Comparison of ENCODE assay signal across 22 cellular contexts in genomic region chr16:64700628-64701027, GRCh38.
DNase-seq lines count a peak whose midpoint lies in the region; ATAC-seq and TF ChIP-seq lines count a peak whose summit lies in the region.
"Had no signal": no experiment of that assay in that cellular context is flagged by ENCODE, and none has a peak within 500 bp of the region (broad histone marks: within the 10 kb centered on the region; RNA-seq: fewer than 3 reads in every experiment).

No MANE protein-coding gene starts in this region.

- no peak overlapping the region for H3K4ac ChIP-seq in mesenchymal stem cell (ENCODE audit: low read depth in 1 of 2, low read length in 2 of 2)

- H3K18ac ChIP-seq in mesenchymal stem cell (ENCODE audit: low read depth in 1 of 2, low read length in 2 of 2) = peak overlapping the region; percentile 18 to 60

- H2BK12ac ChIP-seq in mesenchymal stem cell (ENCODE audit: low read length in 2 of 2) = peak overlapping the region in 1 of 2 experiments; percentile 45

- H3K14ac ChIP-seq in mesenchymal stem cell (ENCODE audit: low read length in 2 of 2) = peak overlapping the region in 1 of 2 experiments; percentile 62

- H3K36me3 ChIP-seq in mesenchymal stem cell (ENCODE audit: control insufficient read depth in 1 of 2, insufficient read depth in 2 of 2, low read depth in 1 of 2, low read length in 2 of 2) (no peaks in the 10 kb centered on the region), spleen (no peaks in the 10 kb centered on the region), heart right ventricle (no peaks in the 10 kb centered on the region)
- H3K36me3 ChIP-seq: BE2C; BLaER1 treated with 17β-estradiol and CSF1 and Interleukin-3, amounts not matched to agents 10 nM and 100 nM had no signal

- TF ChIP-seq CTCF in foreskin keratinocyte (conservative IDR thresholded peaks at IDR 0.05) = no peak
- TF ChIP-seq CTCF in spleen (IDR thresholded peaks at IDR 0.05 in 8 of 11, conservative IDR thresholded peaks at IDR 0.05 in 3 of 11) = no peak
- no peak for TF ChIP-seq CTCF in heart right ventricle (IDR thresholded peaks at IDR 0.05)

- H3K9me3 ChIP-seq in mesenchymal stem cell (ENCODE audit: control insufficient read depth, low read length) = no peaks in the 10 kb centered on the region
- peaks cover 0 to 22% (median 5%) of the 10 kb centered on the region in 8 donors for H3K9me3 ChIP-seq in spleen
- peaks cover 0 to 6% (median 0%) of the 10 kb centered on the region in 11 donors for H3K9me3 ChIP-seq in heart right ventricle
- H3K9me3 ChIP-seq: BE2C; BLaER1 treated with 17β-estradiol and CSF1 and Interleukin-3, amounts not matched to agents 10 nM and 100 nM had no signal

- no peak overlapping the region for H4K8ac ChIP-seq in mesenchymal stem cell (ENCODE audit: low read length)

- H2AFZ ChIP-seq in mesenchymal stem cell (ENCODE audit: low read depth, low read length) = no peak overlapping the region
- H2AFZ ChIP-seq: GM23248 had no signal

- no peaks in the 10 kb centered on the region for H3K79me1 ChIP-seq in mesenchymal stem cell (replicated peaks; ENCODE audit: low read length, poor library complexity, severe bottlenecking)

- no peak overlapping the region for H2AK5ac ChIP-seq in mesenchymal stem cell (ENCODE audit: low read length, severe bottlenecking)

- H3K4me3 ChIP-seq in mesenchymal stem cell (ENCODE audit: insufficient read depth in 1 of 2, low read depth in 1 of 2, low read length in 2 of 2) = no peak overlapping the region
- no peak overlapping the region for H3K4me3 ChIP-seq in spleen
- H3K4me3 ChIP-seq in heart right ventricle = no peak overlapping the region
- H3K4me3 ChIP-seq: A549; BLaER1 treated with 17β-estradiol and CSF1 and Interleukin-3, amounts not matched to agents 10 nM and 100 nM; GM12878; GM23248 had no signal

- no peak for DNase-seq in foreskin keratinocyte
- no peak for DNase-seq in mesenchymal stem cell
- DNase-seq in spleen = peak; percentile 64
- DNase-seq in heart right ventricle = no peak
- DNase-seq in islet precursor cell = no peak
- DNase-seq in NCI-H146 treated with DMSO at 0.1 percent for 48 hours (lab: John Stamatoyannopoulos, UW; ENCODE audit: unreplicated experiment) = no peak
- DNase-seq: 8988T; ACHN; AML-193; BE2C; CD4-positive, alpha-beta T cell; CD8-positive, alpha-beta memory T cell; DMS 273 treated with DMSO at 0.1 percent for 48 hours; DMS79; EL; GDM1; GM23248; H7; HCEC 1CT had no signal

- intact Hi-C loops in spleen (cut with DNase I; ENCODE audit: low total_unique reads) = no loop called here
- intact Hi-C loops in heart right ventricle (cut with DNase I) = no loop called here

- no peak overlapping the region for H2BK5ac ChIP-seq in mesenchymal stem cell (ENCODE audit: low read depth, low read length, poor library complexity, severe bottlenecking)

- H3K9ac ChIP-seq in mesenchymal stem cell (ENCODE audit: low read length) = no peak overlapping the region
- H3K9ac ChIP-seq: BLaER1 treated with 17β-estradiol and CSF1 and Interleukin-3, amounts not matched to agents 10 nM and 100 nM; GM23248 had no signal

- H3K23ac ChIP-seq in mesenchymal stem cell (ENCODE audit: low read length in 2 of 2) = no peak overlapping the region

- no peak for TF ChIP-seq POLR2A in spleen (IDR thresholded peaks at IDR 0.05)

- no peak overlapping the region for H3K4me2 ChIP-seq in mesenchymal stem cell (ENCODE audit: low read length, poor library complexity, severe bottlenecking)
- H3K4me2 ChIP-seq: A549; BLaER1 treated with 17β-estradiol and CSF1 and Interleukin-3, amounts not matched to agents 10 nM and 100 nM had no signal

- WGBS in mesenchymal stem cell = 93% methylated on average over 3 of the region's 3 CpGs
- 55 to 88% (median 83%) methylated on average over 3 of the region's 3 CpGs for whole genome bisulfite sequencing in spleen, 5 donors
- 89 to 92% methylated on average over 3 of the region's 3 CpGs for WGBS in heart right ventricle, 2 donors

- H2BK15ac ChIP-seq in mesenchymal stem cell (ENCODE audit: low read depth, poor library complexity, severe bottlenecking) = no peak overlapping the region

- no peaks in the 10 kb centered on the region for H3K27me3 ChIP-seq in foreskin keratinocyte
- no peaks in the 10 kb centered on the region for H3K27me3 ChIP-seq in mesenchymal stem cell (ENCODE audit: control insufficient read depth in 1 of 2, insufficient read depth in 1 of 2, low read length in 2 of 2)
- H3K27me3 ChIP-seq in spleen (replicated peaks in 1 of 7) = no peaks in the 10 kb centered on the region
- no peaks in the 10 kb centered on the region for H3K27me3 ChIP-seq in heart right ventricle
- H3K27me3 ChIP-seq: BE2C; BLaER1 treated with 17β-estradiol and CSF1 and Interleukin-3, amounts not matched to agents 10 nM and 100 nM had no signal

- H3K4me1 ChIP-seq in foreskin keratinocyte (no peaks in the 10 kb centered on the region), mesenchymal stem cell (ENCODE audit: control insufficient read depth, insufficient read depth, low read depth, low read length) (no peaks in the 10 kb centered on the region), spleen (no peaks in the 10 kb centered on the region), heart right ventricle (no peaks in the 10 kb centered on the region)
- H3K4me1 ChIP-seq: A549; BE2C; BLaER1 treated with 17β-estradiol and CSF1 and Interleukin-3, amounts not matched to agents 10 nM and 100 nM had no signal

- H3K27ac ChIP-seq in foreskin keratinocyte (no peak overlapping the region), mesenchymal stem cell (ENCODE audit: low read length, poor library complexity, severe bottlenecking) (no peak overlapping the region), spleen (no peak overlapping the region), heart right ventricle (no peak overlapping the region)
- H3K27ac ChIP-seq: A549; BLaER1 treated with 17β-estradiol and CSF1 and Interleukin-3, amounts not matched to agents 10 nM and 100 nM; GM23248 had no signal

- H4K91ac ChIP-seq in mesenchymal stem cell (ENCODE audit: low read length) = peak overlapping the region; percentile 28

- H2BK120ac ChIP-seq in mesenchymal stem cell (ENCODE audit: low read depth, low read length) = no peak overlapping the region

- ATAC-seq in foreskin keratinocyte (peak; percentile 8), heart right ventricle (no peak)
- ATAC-seq: A549, GM12878 had no signal
